Comparison of ENCODE assay signal across 20 cellular contexts in genomic region chr15:60473135-60473534, GRCh38.
"Had no signal": no experiment of that assay in that cellular context is flagged by ENCODE, and none has a peak within 500 bp of the region (broad histone marks: within the 10 kb centered on the region; RNA-seq: fewer than 3 reads in every experiment).

No MANE protein-coding gene starts in this region.

- H3K27me3 Mint-ChIP-seq: naive B cell had no signal

- H3K27ac ChIP-seq: esophagus squamous epithelium, gastroesophageal sphincter, tibial artery, upper lobe of left lung, uterus had no signal

- FAIRE-seq: colon, kidney had no signal

- H3K27me3 ChIP-seq: esophagus squamous epithelium, gastroesophageal sphincter, tibial artery, upper lobe of left lung, uterus had no signal

- H3K9me3 Mint-ChIP-seq: naive B cell, nephron had no signal

- H3K4me3 Mint-ChIP-seq: naive B cell, nephron had no signal

- H3K9me3 ChIP-seq: esophagus squamous epithelium, gastroesophageal sphincter, tibial artery, upper lobe of left lung, uterus had no signal

- ATAC-seq: gastroesophageal sphincter; left colon; left ventricle myocardium superior; right cardiac atrium; stimulated activated naive CD8-positive, alpha-beta T cell treated with anti-CD3 and anti-CD28 coated beads, Interleukin-15, Interleukin-2, amounts not matched to agents 100 U/mL and 50 U/mL, for 24 hours had no signal

- H3K36me3 ChIP-seq: uterus had no signal

- H3K27ac Mint-ChIP-seq: naive B cell, nephron had no signal

- DNase-seq: dermis blood vessel endothelial cell; esophagus squamous epithelium; foreskin fibroblast; kidney; left colon; left ventricle myocardium superior; mesendoderm; naive B cell; posterior cingulate gyrus; right cardiac atrium; stimulated activated CD4-positive, alpha-beta T cell treated with anti-CD3 and anti-CD28 coated beads, Interleukin-2, amount 100 ng/mL, for 48 hours; stimulated activated naive CD8-positive, alpha-beta T cell treated with anti-CD3 and anti-CD28 coated beads, Interleukin-15, Interleukin-2, amounts not matched to agents 100 U/mL and 50 U/mL, for 24 hours; tibial artery; upper lobe of left lung; uterus had no signal

- H3K4me3 ChIP-seq: esophagus squamous epithelium, gastroesophageal sphincter, lung, smooth muscle cell, tibial artery, upper lobe of left lung, uterus had no signal

- H3K4me2 ChIP-seq: smooth muscle cell had no signal
